In genomic region chr18:50405582-50406271, GRCh38 we compare ENCODE assay signal across 1 cellular context.
TF ChIP-seq lines count a peak whose summit lies in the region.

No MANE protein-coding gene starts in this region.

TF ChIP-seq in GM23338, 12 proteins besides CTCF, POLR2A, EP300 and RAD21:
- TF ChIP-seq ZNF462 (CRISPR knock-in tag; IDR thresholded peaks at IDR 0.05) (no peak), NANOG (IDR thresholded peaks at IDR 0.05; ENCODE audit: borderline replicate concordance) (no peak), ZNF331 (CRISPR knock-in tag; IDR thresholded peaks at IDR 0.05; ENCODE audit: low read depth) (no peak), POLR2AphosphoS5 (IDR thresholded peaks at IDR 0.05; ENCODE audit: low read depth) (no peak), ETS1 (IDR thresholded peaks at IDR 0.05) (no peak), CREB1 (CRISPR knock-in tag; IDR thresholded peaks at IDR 0.05; ENCODE audit: low read depth) (no peak), STAT1 (IDR thresholded peaks at IDR 0.05; ENCODE audit: unreplicated experiment) (no peak), EZH2phosphoT487 (IDR thresholded peaks at IDR 0.05; ENCODE audit: unreplicated experiment) (no peak)
